Comparison of ENCODE assay signal across 9 cellular contexts in genomic region chr16:56632848-56633365, GRCh38. TPM values are rescaled to one million over a fixed set of nuclear protein-coding genes. Genes with fewer than 3 reads are reported as not detected.
DNase-seq lines count a peak whose midpoint lies in the region; ATAC-seq and TF ChIP-seq lines count a peak whose summit lies in the region.
"Had no signal": no experiment of that assay in that cellular context is flagged by ENCODE, and none has a peak within 500 bp of the region (broad histone marks: within the 10 kb centered on the region; RNA-seq: fewer than 3 reads in every experiment).

No MANE protein-coding gene starts in this region.

- H3K4me3 ChIP-seq in AG09309 (ENCODE audit: control insufficient read depth, low read depth, low read length) (peak overlapping the region; percentile 50), heart right ventricle (peak overlapping the region; percentile 27 to 72 (median 64))
- H3K4me3 ChIP-seq: K562 had no signal

- H3K4me1 Mint-ChIP-seq in activated B cell treated with CpG ODN at 0.5 μM for 24 hours = peaks cover 45% of the 10 kb centered on the region
- H3K4me1 Mint-ChIP-seq in osteocyte (ENCODE audit: unreplicated experiment) = peaks cover 31% of the 10 kb centered on the region

- POLR2A ChIA-PET in activated B cell treated with CpG ODN at 0.5 μM for 24 hours (lab: Charles Lee) = no interaction called here

- TF ChIP-seq CTCF in AG09309 (IDR thresholded peaks at IDR 0.05; ENCODE audit: control insufficient read depth, insufficient read depth, low read depth, low read length, missing control alignments) (no peak), activated B cell treated with CpG ODN at 0.5 μM for 24 hours (IDR thresholded peaks at IDR 0.05) (no peak), heart right ventricle (IDR thresholded peaks at IDR 0.05) (no peak), osteocyte (IDR thresholded peaks at IDR 0.05) (no peak)

- WGBS in heart right ventricle, 2 donors = 48 to 51% methylated on average over 6 of the region's 6 CpGs

- ATAC-seq in activated B cell treated with CpG ODN at 0.5 μM for 24 hours (ENCODE audit: low read depth) (no peak), heart right ventricle (peak in 3 of 8 donors; percentile 3 to 18 (median 3))
- ATAC-seq: K562 had no signal

- peaks cover 0 to 27% (median 17%) of the 10 kb centered on the region in 9 donors for H3K4me1 ChIP-seq in heart right ventricle

- no peak for DNase-seq in AG09309 (ENCODE audit: low read depth)
- no peak for DNase-seq in activated B cell treated with CpG ODN at 0.5 μM for 24 hours
- DNase-seq in heart right ventricle = no peak
- DNase-seq in osteocyte (ENCODE audit: extremely low spot score, unreplicated experiment) = no peak
- no peak for DNase-seq in DMS 273 treated with DMSO at 0.1 percent for 48 hours (lab: John Stamatoyannopoulos, UW)
- DNase-seq in NOMO-1 (lab: John Stamatoyannopoulos, UW; ENCODE audit: unreplicated experiment in 2 of 2) = no peak
- DNase-seq in HuH-7.5 (ENCODE audit: low spot score) = no peak
- no peak for DNase-seq in A172 (ENCODE audit: low spot score)

- no peaks in the 10 kb centered on the region for H3K36me3 ChIP-seq in heart right ventricle

- H3K27me3 Mint-ChIP-seq in activated B cell treated with CpG ODN at 0.5 μM for 24 hours (peaks cover 44% of the 10 kb centered on the region), osteocyte (ENCODE audit: unreplicated experiment) (peaks cover 42% of the 10 kb centered on the region)

- peak overlapping the region; percentile 43 to 82 (median 76) for H3K27ac ChIP-seq in heart right ventricle

- peaks cover 3 to 72% (median 28%) of the 10 kb centered on the region in 7 donors for H3K27me3 ChIP-seq in heart right ventricle

- intact Hi-C loops in activated B cell treated with CpG ODN at 0.5 μM for 24 hours (cut with micrococcal nuclease) = loop anchor here (5.0 to 10.0 kb wide), 2 partner anchors 39 to 302 kb away; partner anchors contain the start of gene HERPUD1
- intact Hi-C loops in heart right ventricle (cut with DNase I) = no loop called here

- H3K4me3 Mint-ChIP-seq in activated B cell treated with CpG ODN at 0.5 μM for 24 hours (peak overlapping the region; percentile 41), osteocyte (ENCODE audit: unreplicated experiment) (peak overlapping the region; percentile 79)

- no peaks in the 10 kb centered on the region for H3K9me3 Mint-ChIP-seq in activated B cell treated with CpG ODN at 0.5 μM for 24 hours
- H3K9me3 Mint-ChIP-seq in osteocyte (ENCODE audit: unreplicated experiment) = no peaks in the 10 kb centered on the region

- H3K27ac Mint-ChIP-seq in activated B cell treated with CpG ODN at 0.5 μM for 24 hours (no peak overlapping the region), osteocyte (ENCODE audit: unreplicated experiment) (no peak overlapping the region)

- H3K9me3 ChIP-seq in heart right ventricle = no peaks in the 10 kb centered on the region

- H3K36me3 Mint-ChIP-seq in activated B cell treated with CpG ODN at 0.5 μM for 24 hours (ENCODE audit: low read depth) = no peaks in the 10 kb centered on the region
- H3K36me3 Mint-ChIP-seq in osteocyte (ENCODE audit: unreplicated experiment) = peaks cover 3% of the 10 kb centered on the region

- CTCF ChIA-PET in activated B cell treated with CpG ODN at 0.5 μM for 24 hours (lab: Charles Lee) = no interaction called here

RNA-seq across cellular contexts. Expression of gene MT1M, which starts 0.4 kb away (rescaled TPM):
- total RNA-seq in activated B cell treated with CpG ODN at 0.5 μM for 24 hours = not detected in 2 replicates
- 10 to 100 TPM in 1 of 10 donors, 1 to 10 TPM in 5, under 1 TPM in 4; 0.75 to 24.3 (median 1.7) TPM for total RNA-seq in heart right ventricle
- 10 to 100 TPM; 11.9 to 25.4 TPM for polyA plus RNA-seq in heart right ventricle
- total RNA-seq in osteocyte = 0.44 and 1.2 TPM in 2 replicates
- total RNA-seq in A172 (2014; rRNA removed; shearing (Covaris generic)) = not detected in 2 replicates
- total RNA-seq: K562 had no signal
- polyA plus RNA-seq: K562 had no signal

RNA-seq across cellular contexts. Expression of gene MT1A, which starts 5.6 kb away (rescaled TPM):
- total RNA-seq in activated B cell treated with CpG ODN at 0.5 μM for 24 hours (not detected in 2 replicates), heart right ventricle (10 to 100 TPM in 1 of 10 donors, 1 to 10 TPM in 5, under 1 TPM in 2, not detected in 2; 0.71 to 67.7 (median 2.6) TPM), osteocyte (not detected in 2 replicates)
- 100 to 1,000 TPM in 1 of 2 donors, 10 to 100 TPM in 1; 11.1 to 102 TPM for polyA plus RNA-seq in heart right ventricle
- total RNA-seq in A172 (2014; rRNA removed; shearing (Covaris generic)) = not detected in 2 replicates
- total RNA-seq: K562 had no signal

RNA-seq across cellular contexts. Expression of gene MT1E, which starts 7.3 kb away (rescaled TPM):
- 2.8 and 4.2 TPM in 2 replicates for total RNA-seq in activated B cell treated with CpG ODN at 0.5 μM for 24 hours
- 100 to 1,000 TPM in 5 of 10 donors, 10 to 100 TPM in 5; 83.3 to 164 (median 97.0) TPM for total RNA-seq in heart right ventricle
- polyA plus RNA-seq in heart right ventricle = 100 to 1,000 TPM in 1 of 2 donors, 10 to 100 TPM in 1; 31.9 to 268 TPM
- total RNA-seq in osteocyte = 37.5 and 43.6 TPM in 2 replicates
- not detected in 2 replicates for total RNA-seq in A172 (2014; rRNA removed; shearing (Covaris generic))

RNA-seq across cellular contexts. Expression of gene MT1B, which starts 18.8 kb away (rescaled TPM):
- not detected in 2 replicates for total RNA-seq in activated B cell treated with CpG ODN at 0.5 μM for 24 hours
- total RNA-seq in heart right ventricle = not detected
- polyA plus RNA-seq in heart right ventricle = not detected
- total RNA-seq in osteocyte = not detected in 2 replicates
- total RNA-seq in A172 (2014; rRNA removed; shearing (Covaris generic)) = not detected in 2 replicates
- total RNA-seq: K562 had no signal
- polyA plus RNA-seq: K562 had no signal

RNA-seq across cellular contexts. Expression of gene MT2A, which starts 24.5 kb away (rescaled TPM):
- total RNA-seq in activated B cell treated with CpG ODN at 0.5 μM for 24 hours (72.7 and 77.4 TPM in 2 replicates), heart right ventricle (100 to 1,000 TPM in 6 of 10 donors, 10 to 100 TPM in 4; 88.8 to 354 (median 109) TPM), osteocyte (384 and 419 TPM in 2 replicates)
- 100 to 1,000 TPM; 195 to 231 TPM for polyA plus RNA-seq in heart right ventricle
- 137 and 184 TPM in 2 replicates for total RNA-seq in A172 (2014; rRNA removed; shearing (Covaris generic))
